In the genomic region with DNA sequence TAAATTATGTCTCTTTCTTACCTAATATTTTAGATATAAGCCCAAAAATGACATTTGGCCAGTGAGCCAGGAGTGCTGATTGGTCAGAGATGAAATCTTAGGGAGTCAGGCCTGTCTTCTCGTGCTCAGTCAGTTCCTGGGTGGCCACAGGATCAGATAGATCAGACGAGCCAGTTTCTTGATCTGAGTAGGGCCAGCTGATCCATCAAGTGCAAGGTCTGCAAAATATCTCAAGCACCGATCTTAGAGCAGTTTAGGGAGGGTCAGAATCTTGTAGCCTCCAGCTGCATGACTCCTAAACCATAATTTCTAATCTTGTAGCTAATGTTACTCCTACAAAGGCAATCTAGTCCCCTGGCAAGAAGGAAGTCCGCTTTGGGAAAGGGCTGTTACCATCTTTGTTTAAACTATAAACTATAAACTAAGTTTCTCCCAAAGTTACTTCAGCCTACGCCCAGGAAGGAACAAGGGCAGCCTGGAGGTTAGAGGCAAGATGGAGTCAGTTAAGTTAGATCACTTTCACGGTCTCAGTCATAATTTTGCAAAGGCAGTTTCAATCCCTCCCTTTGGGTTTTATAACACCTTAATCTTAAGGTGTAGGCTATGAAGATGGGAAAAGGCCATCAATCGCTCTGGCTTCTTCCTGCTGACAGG, we compare ENCODE assay signal across 3 cellular contexts. TPM values are rescaled to one million over a fixed set of nuclear protein-coding genes. Genes with fewer than 3 reads are reported as not detected.
"Had no signal": no experiment of that assay in that cellular context is flagged by ENCODE, and none has a peak within 500 bp of the region (broad histone marks: within the 10 kb centered on the region; RNA-seq: fewer than 3 reads in every experiment).

No MANE protein-coding gene starts in this region.

RNA-seq across cellular contexts. Expression of a gene that starts 32.6 kb away (rescaled TPM):
- total RNA-seq: naive thymus-derived CD4-positive, alpha-beta T cell; natural killer cell treated with Interleukin-12 subunit alpha and Interleukin-12 subunit beta and Interleukin-15 and Interleukin-18, amount 100 ng/mL, for 72 hours had no signal
- polyA plus RNA-seq: immature natural killer cell; naive thymus-derived CD4-positive, alpha-beta T cell had no signal
